1 cellular context compared by ENCODE assay signal in genomic region chr1:246971969-246972368, GRCh38.
TF ChIP-seq lines count a peak whose summit lies in the region.

No MANE protein-coding gene starts in this region.

TF ChIP-seq in HepG2, 621 proteins besides CTCF, POLR2A, EP300 and RAD21:
- TF ChIP-seq ZNF780A (CRISPR knock-in tag; IDR thresholded peaks at IDR 0.05) (no peak), EZH2 (conservative IDR thresholded peaks at IDR 0.05; ENCODE audit: low read depth, low read length) (no peak), HNF1A (IDR thresholded peaks at IDR 0.05; ENCODE audit: low read depth) (no peak), HNF1A (CRISPR knock-in tag; IDR thresholded peaks at IDR 0.05; ENCODE audit: borderline replicate concordance) (no peak), POGZ (CRISPR knock-in tag; IDR thresholded peaks at IDR 0.05) (no peak), ERF (CRISPR knock-in tag; IDR thresholded peaks at IDR 0.05) (no peak), TFE3 (CRISPR knock-in tag; IDR thresholded peaks at IDR 0.05) (no peak), SNAPC2 (CRISPR knock-in tag; IDR thresholded peaks at IDR 0.05) (no peak), REL (CRISPR knock-in tag; conservative IDR thresholded peaks at IDR 0.05) (no peak), KLF11 (CRISPR knock-in tag; IDR thresholded peaks at IDR 0.05) (no peak), CBX1 (IDR thresholded peaks at IDR 0.05; ENCODE audit: low read depth) (no peak)
